Comparison of ENCODE assay signal across 15 cellular contexts in genomic region chr14:102539544-102540309, GRCh38. TPM values are rescaled to one million over a fixed set of nuclear protein-coding genes. Genes with fewer than 3 reads are reported as not detected.
DNase-seq lines count a peak whose midpoint lies in the region; ATAC-seq and TF ChIP-seq lines count a peak whose summit lies in the region.
"Had no signal": no experiment of that assay in that cellular context is flagged by ENCODE, and none has a peak within 500 bp of the region (broad histone marks: within the 10 kb centered on the region; RNA-seq: fewer than 3 reads in every experiment).

No MANE protein-coding gene starts in this region.

- POLR2A ChIA-PET in PC-3 (lab: Charles Lee; ENCODE audit: unreplicated experiment): no interaction called here

- H2AFZ ChIP-seq in PC-3 (ENCODE audit: low read length): no peak overlapping the region

- H3K27ac ChIP-seq in PC-3 (ENCODE audit: low read length): no peak overlapping the region
- H3K27ac ChIP-seq: left lung, pancreas, thoracic aorta had no signal

- no peak overlapping the region for H3K9ac ChIP-seq in PC-3 (ENCODE audit: low read length)

- BruUV-seq in PC-3 (replicated peaks; lab: Mats Ljungman, UMichigan): no TSS peak

- H3K36me3 ChIP-seq in PC-3 (ENCODE audit: low read depth, low read length): no peaks in the 10 kb centered on the region
- H3K36me3 ChIP-seq: left lung, pancreas, thoracic aorta had no signal

- ATAC-seq in PC-3 (no peak), GM21526 (IDR thresholded peaks at IDR 0.05; ENCODE audit: low FRiP score, unreplicated experiment) (no peak)
- ATAC-seq: left lung had no signal

- no peak overlapping the region for H3K4me2 ChIP-seq in PC-3 (ENCODE audit: low read length)

- H3K4me3 ChIP-seq in retinal pigment epithelial cell (ENCODE audit: low read length): no peak overlapping the region
- no peak overlapping the region for H3K4me3 ChIP-seq in PC-3 (ENCODE audit: low read length)
- H3K4me3 ChIP-seq: left lung, pancreas, thoracic aorta had no signal

- H3K9me2 ChIP-seq in PC-3 (replicated peaks; ENCODE audit: low read length): no peaks in the 10 kb centered on the region

- intact Hi-C loops in PC-3 (cut with micrococcal nuclease): no loop called here

- H3K4me1 ChIP-seq in PC-3 (ENCODE audit: insufficient read depth, low read length): peaks cover 6% of the 10 kb centered on the region

- H4K20me1 ChIP-seq in PC-3 (ENCODE audit: low read length): no peaks in the 10 kb centered on the region

- TF ChIP-seq CTCF in retinal pigment epithelial cell (conservative IDR thresholded peaks at IDR 0.05; ENCODE audit: low read depth, low read length) (no peak), PC-3 (conservative IDR thresholded peaks at IDR 0.05; ENCODE audit: low read depth, low read length) (no peak)

- H3K27me3 ChIP-seq in PC-3 (ENCODE audit: low read length): no peaks in the 10 kb centered on the region

- no peaks in the 10 kb centered on the region for H3F3A ChIP-seq in PC-3 (ENCODE audit: low read length, unreplicated experiment)

- no peaks in the 10 kb centered on the region for H3K79me2 ChIP-seq in PC-3 (ENCODE audit: low read length)

- no peaks in the 10 kb centered on the region for H3K9me3 ChIP-seq in PC-3 (ENCODE audit: low read length)
- H3K9me3 ChIP-seq: left lung, pancreas, thoracic aorta had no signal

- DNase-seq in NCI-H748 (lab: John Stamatoyannopoulos, UW; ENCODE audit: unreplicated experiment) (peak; percentile 24), NCI-H748 treated with DMSO at 0.1 percent for 48 hours (lab: John Stamatoyannopoulos, UW) (no peak), NCI-H446 treated with DMSO at 0.1 percent for 48 hours (lab: John Stamatoyannopoulos, UW) (peak; percentile 29), dermis blood vessel endothelial cell (peak; percentile 69), retinal pigment epithelial cell (ENCODE audit: low read depth) (peak; percentile 59), PC-3 (no peak)
- DNase-seq in stimulated activated CD4-positive, alpha-beta T cell treated with anti-CD3 and anti-CD28 coated beads, Interleukin-12 subunit alpha, Interleukin-12 subunit beta, amount 100 ng/mL, for 4 hours: no peak
- DNase-seq: aorta, erythroblast, left lung, NCI-H187, T-helper 1 cell had no signal

- CTCF ChIA-PET in PC-3 (lab: Charles Lee): no interaction called here

RNA-seq across cellular contexts. Expression of gene ANKRD9, which starts 30.2 kb away (rescaled TPM):
- total RNA-seq in dermis blood vessel endothelial cell (20.3 and 24.2 TPM in 2 replicates), PC-3 (2014; rRNA removed) (52.6 and 87.6 TPM in 2 replicates)

RNA-seq across cellular contexts. Expression of gene RCOR1, which starts 52.7 kb away (rescaled TPM):
- 14.0 and 24.6 TPM in 2 replicates for total RNA-seq in dermis blood vessel endothelial cell
- 22.2 and 23.4 TPM in 2 replicates for total RNA-seq in PC-3 (2014; rRNA removed)

Comparison
In these comparisons a context has a peak if more than half of its experiments do, and no peak if none do; other contexts are left out.
1. DNase-seq: peak in NCI-H748 (single experiment), NCI-H446 treated with DMSO at 0.1 percent for 48 hours (single experiment), dermis blood vessel endothelial cell (single experiment) and retinal pigment epithelial cell (single experiment); none in NCI-H748 treated with DMSO at 0.1 percent for 48 hours (single experiment), stimulated activated CD4-positive, alpha-beta T cell treated with anti-CD3 and anti-CD28 coated beads, Interleukin-12 subunit alpha, Interleukin-12 subunit beta, amount 100 ng/mL, for 4 hours (single experiment) and PC-3 (single experiment).